ENCODE assay signal across 18 cellular contexts in genomic region chr21:32350981-32351380, GRCh38. TPM values are rescaled to one million over a fixed set of nuclear protein-coding genes. Genes with fewer than 3 reads are reported as not detected.
DNase-seq lines count a peak whose midpoint lies in the region; ATAC-seq and TF ChIP-seq lines count a peak whose summit lies in the region.
"Had no signal": no experiment of that assay in that cellular context is flagged by ENCODE, and none has a peak within 500 bp of the region (broad histone marks: within the 10 kb centered on the region; RNA-seq: fewer than 3 reads in every experiment).

No MANE protein-coding gene starts in this region.

- no peaks in the 10 kb centered on the region for H3K79me2 ChIP-seq in PC-9 (ENCODE audit: low read depth)

- BruUV-seq in PC-9 (replicated peaks; lab: Mats Ljungman, UMichigan) = no TSS peak
- no TSS peak for BruUV-seq in Caco-2 (replicated peaks; lab: Mats Ljungman, UMichigan)

- intact Hi-C loops in PC-9 (cut with micrococcal nuclease; ENCODE audit: unreplicated experiment) (no loop called here), Caco-2 (cut with micrococcal nuclease; ENCODE audit: unreplicated experiment) (no loop called here)

- WGBS in esophagus, 2 donors = 82 to 89% methylated on average over 13 of the region's 13 CpGs

- H2AFZ ChIP-seq in PC-9 = no peak overlapping the region

- peaks cover 11% of the 10 kb centered on the region for H3K4me1 Mint-ChIP-seq in activated CD8-positive, alpha-beta memory T cell treated with anti-CD3 and anti-CD28 coated beads, Interleukin-2, amount 10 ng/mL, durations not matched to agents 7 days and 5 days
- no peaks in the 10 kb centered on the region for H3K4me1 Mint-ChIP-seq in stimulated activated effector memory CD8-positive, alpha-beta T cell treated with anti-CD3 and anti-CD28 coated beads, Interleukin-12 subunit alpha, Interleukin-12 subunit beta, amount 100 ng/mL, for 72 hours
- H3K4me1 Mint-ChIP-seq in Caco-2 (ENCODE audit: low read depth, unreplicated experiment) = no peaks in the 10 kb centered on the region

- H3K9me2 ChIP-seq in PC-9 (ENCODE audit: insufficient read depth) = no peaks in the 10 kb centered on the region

- H3K4me3 ChIP-seq in PC-9 = no peak overlapping the region
- no peak overlapping the region for H3K4me3 ChIP-seq in esophagus (ENCODE audit: low read depth in 1 of 2, low read length in 2 of 2)
- no peak overlapping the region for H3K4me3 ChIP-seq in Caco-2 (ENCODE audit: low read depth, low read length)
- H3K4me3 ChIP-seq: SJCRH30 had no signal

- no peak overlapping the region for H3K4me3 Mint-ChIP-seq in activated CD8-positive, alpha-beta memory T cell treated with anti-CD3 and anti-CD28 coated beads, Interleukin-2, amount 10 ng/mL, durations not matched to agents 7 days and 5 days
- H3K4me3 Mint-ChIP-seq in stimulated activated effector memory CD8-positive, alpha-beta T cell treated with anti-CD3 and anti-CD28 coated beads, Interleukin-12 subunit alpha, Interleukin-12 subunit beta, amount 100 ng/mL, for 72 hours = no peak overlapping the region
- H3K4me3 Mint-ChIP-seq in Caco-2 (ENCODE audit: unreplicated experiment) = no peak overlapping the region

- no peak for ATAC-seq in activated CD8-positive, alpha-beta memory T cell treated with anti-CD3 and anti-CD28 coated beads, Interleukin-2, amount 10 ng/mL, durations not matched to agents 7 days and 5 days
- ATAC-seq in stimulated activated effector memory CD8-positive, alpha-beta T cell treated with anti-CD3 and anti-CD28 coated beads, Interleukin-12 subunit alpha, Interleukin-12 subunit beta, amount 100 ng/mL, for 72 hours = no peak
- ATAC-seq in HG03460 (IDR thresholded peaks at IDR 0.05; ENCODE audit: unreplicated experiment) = no peak

- peaks cover 5% of the 10 kb centered on the region; the same call in 1 of the 2 replicates for H3K36me3 ChIP-seq in PC-9 (ENCODE audit: low read depth)
- H3K36me3 ChIP-seq in esophagus (ENCODE audit: control insufficient read depth in 2 of 2, insufficient read depth in 2 of 2, low read length in 1 of 2) = peaks cover 22 to 58% of the 10 kb centered on the region in 2 donors
- peaks cover 7% of the 10 kb centered on the region for H3K36me3 ChIP-seq in Caco-2 (ENCODE audit: control insufficient read depth, insufficient read depth, low read length)

- H3K27me3 ChIP-seq in PC-9 (ENCODE audit: insufficient read depth, low read depth) = no peaks in the 10 kb centered on the region
- no peaks in the 10 kb centered on the region for H3K27me3 ChIP-seq in esophagus (ENCODE audit: control insufficient read depth in 1 of 2, insufficient read depth in 2 of 2, low read length in 2 of 2)
- H3K27me3 ChIP-seq in Caco-2 (replicated peaks; ENCODE audit: control insufficient read depth, insufficient read depth, low read length) = no peaks in the 10 kb centered on the region
- H3K27me3 ChIP-seq: SJCRH30 had no signal

- no peaks in the 10 kb centered on the region for H3K9me3 Mint-ChIP-seq in activated CD8-positive, alpha-beta memory T cell treated with anti-CD3 and anti-CD28 coated beads, Interleukin-2, amount 10 ng/mL, durations not matched to agents 7 days and 5 days (ENCODE audit: low read depth)
- H3K9me3 Mint-ChIP-seq in stimulated activated effector memory CD8-positive, alpha-beta T cell treated with anti-CD3 and anti-CD28 coated beads, Interleukin-12 subunit alpha, Interleukin-12 subunit beta, amount 100 ng/mL, for 72 hours = no peaks in the 10 kb centered on the region
- H3K9me3 Mint-ChIP-seq in Caco-2 (ENCODE audit: unreplicated experiment) = no peaks in the 10 kb centered on the region

- H3K4me1 ChIP-seq in PC-9 (replicated peaks; ENCODE audit: insufficient read depth) = peaks cover 21% of the 10 kb centered on the region
- H3K4me1 ChIP-seq in esophagus (ENCODE audit: control insufficient read depth in 2 of 2, insufficient read depth in 2 of 2, low read length in 1 of 2) = peaks cover 8 to 30% of the 10 kb centered on the region in 2 donors
- H3K4me1 ChIP-seq in Caco-2 = no peaks in the 10 kb centered on the region
- H3K4me1 ChIP-seq: SJCRH30 had no signal

- no peak for DNase-seq in PC-9
- DNase-seq in activated CD8-positive, alpha-beta memory T cell treated with anti-CD3 and anti-CD28 coated beads, Interleukin-2, amount 10 ng/mL, durations not matched to agents 7 days and 5 days = peak; percentile 36
- DNase-seq in stimulated activated effector memory CD8-positive, alpha-beta T cell treated with anti-CD3 and anti-CD28 coated beads, Interleukin-12 subunit alpha, Interleukin-12 subunit beta, amount 100 ng/mL, for 72 hours (ENCODE audit: low spot score in 2 of 2) = no peak
- DNase-seq in Caco-2 = no peak
- no peak for DNase-seq in activated CD4-positive, alpha-beta T cell treated with anti-CD3 and anti-CD28 coated beads for 4 hours
- DNase-seq: ACHN, C1 segment of cervical spinal cord, DMS79 treated with DMSO at 0.1 percent for 48 hours, KG1, MV-4-11, NCI-H187 treated with DMSO at 0.1 percent for 48 hours, NCI-H226, NCI-H524, SJCRH30 had no signal

- no peak overlapping the region for H3K27ac Mint-ChIP-seq in activated CD8-positive, alpha-beta memory T cell treated with anti-CD3 and anti-CD28 coated beads, Interleukin-2, amount 10 ng/mL, durations not matched to agents 7 days and 5 days
- H3K27ac Mint-ChIP-seq in stimulated activated effector memory CD8-positive, alpha-beta T cell treated with anti-CD3 and anti-CD28 coated beads, Interleukin-12 subunit alpha, Interleukin-12 subunit beta, amount 100 ng/mL, for 72 hours = peak overlapping the region; percentile 32
- no peak overlapping the region for H3K27ac Mint-ChIP-seq in Caco-2 (ENCODE audit: unreplicated experiment)

- no peak overlapping the region for H3K4me2 ChIP-seq in PC-9

- H3K27ac ChIP-seq in PC-9 (peak overlapping the region; percentile 32; the same call in 1 of the 2 replicates), esophagus (ENCODE audit: low read depth in 2 of 2, low read length in 1 of 2) (peak overlapping the region; percentile 72 to 77)
- H3K27ac ChIP-seq: SJCRH30 had no signal

- no peak for TF ChIP-seq CTCF in PC-9 (conservative IDR thresholded peaks at IDR 0.05)
- TF ChIP-seq CTCF in Caco-2 (IDR thresholded peaks at IDR 0.05; ENCODE audit: insufficient read depth in 1 of 2, low read depth in 1 of 2, low read length in 1 of 2, severe bottlenecking in 1 of 2, unreplicated experiment in 1 of 2) = no peak

- H3K27me3 Mint-ChIP-seq in activated CD8-positive, alpha-beta memory T cell treated with anti-CD3 and anti-CD28 coated beads, Interleukin-2, amount 10 ng/mL, durations not matched to agents 7 days and 5 days = no peaks in the 10 kb centered on the region
- no peaks in the 10 kb centered on the region for H3K27me3 Mint-ChIP-seq in Caco-2 (ENCODE audit: insufficient read depth, unreplicated experiment)

- H3K9me3 ChIP-seq in PC-9 (ENCODE audit: insufficient read depth, low read depth) (no peaks in the 10 kb centered on the region), esophagus (ENCODE audit: control insufficient read depth in 2 of 2, insufficient read depth in 1 of 2, low read depth in 1 of 2, low read length in 1 of 2) (peaks cover 0 to 2% of the 10 kb centered on the region in 2 donors), Caco-2 (no peaks in the 10 kb centered on the region)
- H3K9me3 ChIP-seq: SJCRH30 had no signal

- H3K36me3 Mint-ChIP-seq in activated CD8-positive, alpha-beta memory T cell treated with anti-CD3 and anti-CD28 coated beads, Interleukin-2, amount 10 ng/mL, durations not matched to agents 7 days and 5 days = peaks cover 74% of the 10 kb centered on the region
- peaks cover 88% of the 10 kb centered on the region for H3K36me3 Mint-ChIP-seq in stimulated activated effector memory CD8-positive, alpha-beta T cell treated with anti-CD3 and anti-CD28 coated beads, Interleukin-12 subunit alpha, Interleukin-12 subunit beta, amount 100 ng/mL, for 72 hours
- H3K36me3 Mint-ChIP-seq in Caco-2 (ENCODE audit: insufficient read depth, unreplicated experiment) = peaks cover 54% of the 10 kb centered on the region

- peaks cover 26% of the 10 kb centered on the region for H3F3A ChIP-seq in PC-9 (ENCODE audit: insufficient read depth, low read depth)

- no peaks in the 10 kb centered on the region for H4K20me1 ChIP-seq in PC-9 (ENCODE audit: insufficient read depth)

- CTCF ChIA-PET in PC-9 (lab: Charles Lee) (no interaction called here), Caco-2 (lab: Charles Lee) (no interaction called here)
- CTCF ChIA-PET in activated CD8-positive, alpha-beta memory T cell treated with anti-CD3 and anti-CD28 coated beads, Interleukin-2, amount 10 ng/mL, durations not matched to agents 7 days and 5 days (lab: Charles Lee) = no interaction called here

- POLR2A ChIA-PET in PC-9 (lab: Charles Lee; ENCODE audit: unreplicated experiment) (no interaction called here), Caco-2 (lab: Charles Lee) (no interaction called here)

RNA-seq across cellular contexts. Expression of gene URB1, which starts 41.8 kb away (rescaled TPM):
- total RNA-seq in PC-9 (2021) (11.0 TPM in 2 replicates), Caco-2 (2022) (17.1 and 21.1 TPM in 2 replicates)
- 10 to 100 TPM; 17.5 to 28.3 TPM for total RNA-seq in activated CD8-positive, alpha-beta memory T cell treated with anti-CD3 and anti-CD28 coated beads, Interleukin-2, amount 10 ng/mL, durations not matched to agents 7 days and 5 days
- 1 to 10 TPM; 4.6 to 5.5 TPM for polyA plus RNA-seq in esophagus

RNA-seq across cellular contexts. Expression of gene MRAP, which starts 52.3 kb away (rescaled TPM):
- total RNA-seq in PC-9 (2021) = not detected in 2 replicates
- not detected for total RNA-seq in activated CD8-positive, alpha-beta memory T cell treated with anti-CD3 and anti-CD28 coated beads, Interleukin-2, amount 10 ng/mL, durations not matched to agents 7 days and 5 days
- under 1 TPM in 1 of 2 donors, not detected in 1; 0.16 TPM for polyA plus RNA-seq in esophagus
- total RNA-seq in Caco-2 (2022) = not detected in 2 replicates
- total RNA-seq: H1, PC-3, SJCRH30 had no signal
- polyA plus RNA-seq: H1 had no signal
